Comparison of ENCODE assay signal across 16 cellular contexts in the genomic region with DNA sequence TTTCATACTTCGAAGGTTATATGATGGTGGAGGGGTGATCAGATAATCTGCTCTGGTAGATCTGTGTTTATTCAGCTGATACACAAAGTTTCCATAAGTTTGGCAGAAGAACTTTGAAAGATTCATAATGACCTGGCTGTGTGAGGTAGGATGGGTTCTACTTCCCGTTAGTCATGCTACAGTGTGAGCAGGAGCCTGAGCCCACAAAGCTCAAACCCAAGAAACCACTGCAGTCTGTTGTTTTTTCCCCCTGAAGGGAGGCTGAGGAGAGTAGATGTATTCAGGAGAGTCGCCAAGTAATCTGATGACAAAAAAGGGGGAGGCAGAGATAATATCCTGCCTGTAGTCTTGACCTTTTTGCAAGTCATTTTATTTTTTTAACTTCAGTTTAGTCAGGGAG. TPM values are rescaled to one million over a fixed set of nuclear protein-coding genes. Genes with fewer than 3 reads are reported as not detected.
DNase-seq lines count a peak whose midpoint lies in the region; ATAC-seq and TF ChIP-seq lines count a peak whose summit lies in the region.
"Had no signal": no experiment of that assay in that cellular context is flagged by ENCODE, and none has a peak within 500 bp of the region (broad histone marks: within the 10 kb centered on the region; RNA-seq: fewer than 3 reads in every experiment).

No MANE protein-coding gene starts in this region.

- H3K36me3 ChIP-seq in HCT116 (ENCODE audit: control insufficient read depth in 1 of 2, insufficient read depth in 2 of 2, low read length in 2 of 2), result no peaks in the 10 kb centered on the region
- H3K36me3 ChIP-seq: prostate gland had no signal

- RAD21 ChIA-PET in HCT116 (lab: Charles Lee; ENCODE audit: low non-redundant PET in 1 of 2, low total read pairs in 2 of 2, uncharacterized antibody in 2 of 2, unreplicated experiment in 2 of 2), result no interaction called here

- intact Hi-C loops in HCT116 (cut with micrococcal nuclease), result no loop called here
- intact Hi-C loops in activated T-helper 2 cell treated with anti-CD3 and anti-CD28 coated beads, Interferon-gamma antibody, Interleukin-2, Interleukin-4, amounts not matched to agents 10 μg/mL and 5 μg/mL and 100 μg/mL, durations not matched to agents 14 hours and 24 hours and 36 hours (cut with micrococcal nuclease), result loop anchor here (1.0 to 5.0 kb wide), 4 partner anchors 18 to 378 kb away; a partner anchor contains a TSS

- TF ChIP-seq POLR2A in HCT116 (IDR thresholded peaks at IDR 0.05; ENCODE audit: borderline replicate concordance, extremely low read depth, insufficient read depth, insufficient read length), result no peak

- no peak for TF ChIP-seq CTCF in HCT116 (IDR thresholded peaks at IDR 0.05 in 2 of 3, conservative IDR thresholded peaks at IDR 0.05 in 1 of 3; ENCODE audit: borderline replicate concordance in 1 of 3, insufficient read depth in 1 of 3, low read depth in 2 of 3, low read length in 2 of 3)

- no peaks in the 10 kb centered on the region for H3K4me1 ChIP-seq in HCT116 (ENCODE audit: control insufficient read depth in 1 of 2, insufficient read depth in 2 of 2, low read length in 2 of 2)
- H3K4me1 ChIP-seq: prostate gland had no signal

- no peak overlapping the region for H3K27ac ChIP-seq in HCT116 (ENCODE audit: low read depth, low read length)
- H3K27ac ChIP-seq: prostate gland had no signal

- H4K20me1 ChIP-seq in HCT116 (ENCODE audit: insufficient read depth), result no peaks in the 10 kb centered on the region

- peaks cover 4% of the 10 kb centered on the region for H3K9me3 Mint-ChIP-seq in activated T-helper 2 cell treated with anti-CD3 and anti-CD28 coated beads, Interferon-gamma antibody, Interleukin-2, Interleukin-4, amounts not matched to agents 10 μg/mL and 5 μg/mL and 100 μg/mL, durations not matched to agents 14 hours and 24 hours and 36 hours

- CTCF ChIA-PET in HCT116 (lab: Charles Lee), result no interaction called here

- no peak overlapping the region for H3K4me2 ChIP-seq in HCT116 (ENCODE audit: low read length)

- H3K79me2 ChIP-seq in HCT116 (ENCODE audit: insufficient read depth, low read length), result no peaks in the 10 kb centered on the region

- H3K9ac ChIP-seq in HCT116 (ENCODE audit: low read length), result no peak overlapping the region

- H3K9me2 ChIP-seq in HCT116 (ENCODE audit: insufficient read depth), result peaks cover under 1% of the 10 kb centered on the region; the same call in 1 of the 2 replicates

- H3K27ac Mint-ChIP-seq in activated T-helper 2 cell treated with anti-CD3 and anti-CD28 coated beads, Interferon-gamma antibody, Interleukin-2, Interleukin-4, amounts not matched to agents 10 μg/mL and 5 μg/mL and 100 μg/mL, durations not matched to agents 14 hours and 24 hours and 36 hours, result peak overlapping the region; percentile 51
- H3K27ac Mint-ChIP-seq: B cell, mesothelial cell of epicardium had no signal

- H3K4me1 Mint-ChIP-seq in activated T-helper 2 cell treated with anti-CD3 and anti-CD28 coated beads, Interferon-gamma antibody, Interleukin-2, Interleukin-4, amounts not matched to agents 10 μg/mL and 5 μg/mL and 100 μg/mL, durations not matched to agents 14 hours and 24 hours and 36 hours (ENCODE audit: low read depth), result peaks cover 18% of the 10 kb centered on the region
- H3K4me1 Mint-ChIP-seq: B cell, mesothelial cell of epicardium had no signal

- H3K4me3 Mint-ChIP-seq in activated T-helper 2 cell treated with anti-CD3 and anti-CD28 coated beads, Interferon-gamma antibody, Interleukin-2, Interleukin-4, amounts not matched to agents 10 μg/mL and 5 μg/mL and 100 μg/mL, durations not matched to agents 14 hours and 24 hours and 36 hours (ENCODE audit: low read depth), result no peak overlapping the region
- H3K4me3 Mint-ChIP-seq: B cell, mesothelial cell of epicardium had no signal

- H2AFZ ChIP-seq in HCT116 (ENCODE audit: low read depth, low read length, poor library complexity, severe bottlenecking), result peak overlapping the region; percentile 31

- no peaks in the 10 kb centered on the region for H3K27me3 ChIP-seq in HCT116 (ENCODE audit: insufficient read depth, low read length)

- DNase-seq in A172 (ENCODE audit: low spot score) (peak; percentile 49), HCT116 (ENCODE audit: low read depth, low spot score) (no peak), glomerular visceral epithelial cell (ENCODE audit: extremely low spot score) (peak; percentile 67), NCI-H1105 (lab: John Stamatoyannopoulos, UW) (no peak), NCI-H2107 treated with DMSO at 0.1 percent for 48 hours (lab: John Stamatoyannopoulos, UW; ENCODE audit: unreplicated experiment) (no peak)
- no peak for DNase-seq in activated T-helper 2 cell treated with anti-CD3 and anti-CD28 coated beads, Interferon-gamma antibody, Interleukin-2, Interleukin-4, amounts not matched to agents 10 μg/mL and 5 μg/mL and 100 μg/mL, durations not matched to agents 14 hours and 24 hours and 36 hours (ENCODE audit: low spot score)
- DNase-seq in activated effector memory CD4-positive, alpha-beta T cell treated with Interleukin-2 at 50 U/mL for 16 hours, result no peak
- DNase-seq: activated T-cell treated with anti-CD3 and anti-CD28 coated beads for 4 hours; central memory CD4-positive, alpha-beta T cell; DMS79; NCI-H1092 treated with DMSO at 0.1 percent for 48 hours; Right ventricle myocardium superior had no signal

- H3K36me3 Mint-ChIP-seq in activated T-helper 2 cell treated with anti-CD3 and anti-CD28 coated beads, Interferon-gamma antibody, Interleukin-2, Interleukin-4, amounts not matched to agents 10 μg/mL and 5 μg/mL and 100 μg/mL, durations not matched to agents 14 hours and 24 hours and 36 hours (ENCODE audit: low read depth), result no peaks in the 10 kb centered on the region
- H3K36me3 Mint-ChIP-seq: mesothelial cell of epicardium had no signal

- POLR2A ChIA-PET in HCT116 (lab: Charles Lee), result no interaction called here

- ATAC-seq in HCT116 (no peak), GM18909 (IDR thresholded peaks at IDR 0.05; ENCODE audit: poor library complexity, unreplicated experiment) (no peak)

- no peak for TF ChIP-seq RAD21 in HCT116 (IDR thresholded peaks at IDR 0.05; ENCODE audit: low read depth)

- no peaks in the 10 kb centered on the region for H3K9me3 ChIP-seq in HCT116 (ENCODE audit: control insufficient read depth in 1 of 2, insufficient read depth in 1 of 2, low read depth in 1 of 2, low read length in 2 of 2)
- H3K9me3 ChIP-seq: prostate gland had no signal

- H3K4me3 ChIP-seq in HCT116 (replicated peaks in 1 of 2; ENCODE audit: low read depth in 1 of 2, low read length in 2 of 2), result no peak overlapping the region
- H3K4me3 ChIP-seq: prostate gland had no signal

- BruUV-seq in HCT116 (replicated peaks; lab: Mats Ljungman, UMichigan), result no TSS peak

- H3K27me3 Mint-ChIP-seq in activated T-helper 2 cell treated with anti-CD3 and anti-CD28 coated beads, Interferon-gamma antibody, Interleukin-2, Interleukin-4, amounts not matched to agents 10 μg/mL and 5 μg/mL and 100 μg/mL, durations not matched to agents 14 hours and 24 hours and 36 hours (ENCODE audit: low read depth), result no peaks in the 10 kb centered on the region
- H3K27me3 Mint-ChIP-seq: B cell had no signal

TF ChIP-seq in HCT116, 20 proteins besides CTCF, POLR2A, EP300 and RAD21:
- no peak for TF ChIP-seq FOSL1 (IDR thresholded peaks at IDR 0.05; ENCODE audit: low read depth)
- no peak for TF ChIP-seq EZH2phosphoT487 (IDR thresholded peaks at IDR 0.05; ENCODE audit: borderline replicate concordance)
- TF ChIP-seq SRF (IDR thresholded peaks at IDR 0.05; ENCODE audit: low read depth), result no peak
- TF ChIP-seq SIN3A (IDR thresholded peaks at IDR 0.05; ENCODE audit: low read depth), result no peak
- no peak for TF ChIP-seq ZNF274 (IDR thresholded peaks at IDR 0.05; ENCODE audit: low read depth, low read length)
- TF ChIP-seq, protein P1, sequence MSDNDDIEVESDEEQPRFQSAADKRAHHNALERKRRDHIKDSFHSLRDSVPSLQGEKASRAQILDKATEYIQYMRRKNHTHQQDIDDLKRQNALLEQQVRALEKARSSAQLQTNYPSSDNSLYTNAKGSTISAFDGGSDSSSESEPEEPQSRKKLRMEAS (IDR thresholded peaks at IDR 0.05), result no peak
- no peak for TF ChIP-seq POLR2AphosphoS5 (IDR thresholded peaks at IDR 0.05; ENCODE audit: low read depth, low read length)
- TF ChIP-seq, protein P2, sequence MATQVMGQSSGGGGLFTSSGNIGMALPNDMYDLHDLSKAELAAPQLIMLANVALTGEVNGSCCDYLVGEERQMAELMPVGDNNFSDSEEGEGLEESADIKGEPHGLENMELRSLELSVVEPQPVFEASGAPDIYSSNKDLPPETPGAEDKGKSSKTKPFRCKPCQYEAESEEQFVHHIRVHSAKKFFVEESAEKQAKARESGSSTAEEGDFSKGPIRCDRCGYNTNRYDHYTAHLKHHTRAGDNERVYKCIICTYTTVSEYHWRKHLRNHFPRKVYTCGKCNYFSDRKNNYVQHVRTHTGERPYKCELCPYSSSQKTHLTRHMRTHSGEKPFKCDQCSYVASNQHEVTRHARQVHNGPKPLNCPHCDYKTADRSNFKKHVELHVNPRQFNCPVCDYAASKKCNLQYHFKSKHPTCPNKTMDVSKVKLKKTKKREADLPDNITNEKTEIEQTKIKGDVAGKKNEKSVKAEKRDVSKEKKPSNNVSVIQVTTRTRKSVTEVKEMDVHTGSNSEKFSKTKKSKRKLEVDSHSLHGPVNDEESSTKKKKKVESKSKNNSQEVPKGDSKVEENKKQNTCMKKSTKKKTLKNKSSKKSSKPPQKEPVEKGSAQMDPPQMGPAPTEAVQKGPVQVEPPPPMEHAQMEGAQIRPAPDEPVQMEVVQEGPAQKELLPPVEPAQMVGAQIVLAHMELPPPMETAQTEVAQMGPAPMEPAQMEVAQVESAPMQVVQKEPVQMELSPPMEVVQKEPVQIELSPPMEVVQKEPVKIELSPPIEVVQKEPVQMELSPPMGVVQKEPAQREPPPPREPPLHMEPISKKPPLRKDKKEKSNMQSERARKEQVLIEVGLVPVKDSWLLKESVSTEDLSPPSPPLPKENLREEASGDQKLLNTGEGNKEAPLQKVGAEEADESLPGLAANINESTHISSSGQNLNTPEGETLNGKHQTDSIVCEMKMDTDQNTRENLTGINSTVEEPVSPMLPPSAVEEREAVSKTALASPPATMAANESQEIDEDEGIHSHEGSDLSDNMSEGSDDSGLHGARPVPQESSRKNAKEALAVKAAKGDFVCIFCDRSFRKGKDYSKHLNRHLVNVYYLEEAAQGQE (IDR thresholded peaks at IDR 0.05; ENCODE audit: low read depth), result no peak
- TF ChIP-seq YY1 (IDR thresholded peaks at IDR 0.05; ENCODE audit: extremely low read depth, insufficient replicate concordance, low read depth, low read length), result no peak
- no peak for TF ChIP-seq ELF1 (IDR thresholded peaks at IDR 0.05; ENCODE audit: borderline replicate concordance, low read depth)

RNA-seq across cellular contexts. Expression of a gene that starts 52.8 kb away (rescaled TPM):
- total RNA-seq in A172 (2014; rRNA removed; shearing (Covaris generic)), result 40.6 and 48.0 TPM in 2 replicates
- 133 TPM for total RNA-seq in HCT116 (2021; ENCODE audit: unreplicated experiment)
- polyA plus RNA-seq in HCT116 (2012), result 34.1 and 53.4 TPM in 2 replicates
- 7.2 and 8.4 TPM in 2 replicates for total RNA-seq in activated T-helper 2 cell treated with anti-CD3 and anti-CD28 coated beads, Interferon-gamma antibody, Interleukin-2, Interleukin-4, amounts not matched to agents 10 μg/mL and 5 μg/mL and 100 μg/mL, durations not matched to agents 14 hours and 24 hours and 36 hours

Comparison
In these comparisons a context has a peak if more than half of its experiments do, and no peak if none do; other contexts are left out.
1. DNase-seq: peak in A172 (single experiment) and glomerular visceral epithelial cell (single experiment); none in HCT116 (single experiment), activated T-helper 2 cell treated with anti-CD3 and anti-CD28 coated beads, Interferon-gamma antibody, Interleukin-2, Interleukin-4, amounts not matched to agents 10 μg/mL and 5 μg/mL and 100 μg/mL, durations not matched to agents 14 hours and 24 hours and 36 hours (single experiment), activated effector memory CD4-positive, alpha-beta T cell treated with Interleukin-2 at 50 U/mL for 16 hours (single experiment), NCI-H1105 (single experiment) and NCI-H2107 treated with DMSO at 0.1 percent for 48 hours (single experiment).